Comparison of ENCODE assay signal across 29 cellular contexts in the genomic region with DNA sequence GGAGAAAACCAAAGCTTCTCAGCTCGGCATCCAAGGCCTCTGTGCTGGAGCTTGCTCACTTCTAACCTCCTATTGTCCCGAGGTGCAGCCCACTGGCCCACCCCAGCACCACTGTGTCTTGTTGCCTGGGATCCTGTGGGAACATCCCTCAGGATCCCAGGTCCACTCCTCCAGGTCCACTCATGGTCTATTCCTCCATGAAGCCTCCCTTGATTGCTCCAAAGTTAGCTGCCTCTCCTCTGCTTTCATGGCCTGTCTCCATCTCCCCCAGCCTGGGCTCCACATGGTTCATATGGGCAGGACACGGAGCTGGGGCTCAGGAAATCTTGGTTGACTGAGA. TPM values are rescaled to one million over a fixed set of nuclear protein-coding genes. Genes with fewer than 3 reads are reported as not detected.
DNase-seq lines count a peak whose midpoint lies in the region; ATAC-seq, FAIRE-seq and TF ChIP-seq lines count a peak whose summit lies in the region.
"Had no signal": no experiment of that assay in that cellular context is flagged by ENCODE, and none has a peak within 500 bp of the region (broad histone marks: within the 10 kb centered on the region; RNA-seq: fewer than 3 reads in every experiment).

No MANE protein-coding gene starts in this region.

- H3K9ac ChIP-seq in H1 (replicated peaks in 1 of 4; ENCODE audit: extremely low read depth in 1 of 4, low read depth in 3 of 4, low read length in 3 of 4) = no peak overlapping the region

- no peak for ATAC-seq in activated CD8-positive, alpha-beta T cell treated with anti-CD3 and anti-CD28 coated beads for 36 hours
- ATAC-seq in stimulated activated naive B cell treated with anti-CD40 and anti-IgM and Interleukin-4, amounts not matched to agents 10 μg/mL and 1 μg/mL and 100 μg/mL, for 72 hours (replicated peaks) = no peak
- ATAC-seq in HG03354 (IDR thresholded peaks at IDR 0.05; ENCODE audit: poor library complexity, severe bottlenecking, unreplicated experiment) = no peak
- no peak for ATAC-seq in HG03571 (IDR thresholded peaks at IDR 0.05; ENCODE audit: unreplicated experiment)
- ATAC-seq: body of pancreas, gastrocnemius medialis, upper lobe of right lung had no signal

- no peak overlapping the region for H2BK12ac ChIP-seq in H1 (ENCODE audit: low read depth, low read length)

- H3K79me1 ChIP-seq in H1 (ENCODE audit: low read depth, low read length) = no peaks in the 10 kb centered on the region

- H3K23ac ChIP-seq in H1 (ENCODE audit: insufficient read length) = no peak overlapping the region

- DNase-seq in activated naive CD4-positive, alpha-beta T cell treated with anti-CD3 and anti-CD28 coated beads for 36 hours = no peak
- no peak for DNase-seq in activated naive CD4-positive, alpha-beta T cell (lab: John Stamatoyannopoulos, UW)
- no peak for DNase-seq in activated CD8-positive, alpha-beta T cell treated with anti-CD3 and anti-CD28 coated beads for 36 hours
- no peak for DNase-seq in H1 (ENCODE audit: low read depth in 1 of 2, low spot score in 2 of 2)
- DNase-seq in stimulated activated naive B cell treated with anti-CD40 and anti-IgM and Interleukin-4, amounts not matched to agents 10 μg/mL and 1 μg/mL and 100 μg/mL, for 72 hours = no peak
- DNase-seq in DMS114 treated with DMSO at 0.1 percent for 48 hours (lab: John Stamatoyannopoulos, UW; ENCODE audit: unreplicated experiment) = no peak
- DNase-seq: ACHN; activated CD4-positive, CD25-positive, alpha-beta regulatory T cell treated with anti-CD3 and anti-CD28 coated beads, Interleukin-2, amount 50 U/mL, for 72 hours; C1 segment of cervical spinal cord; DMS153; effector CD4-positive, alpha-beta T cell; esophagus squamous epithelium; gastrocnemius medialis; hippocampal formation; KBM-7; NCI-H1436 treated with DMSO at 0.1 percent for 48 hours; NCI-H524 treated with DMSO at 0.1 percent for 48 hours; substantia nigra; T1000; upper lobe of right lung had no signal

- no peaks in the 10 kb centered on the region for H3K27me3 ChIP-seq in H1 (replicated peaks in 1 of 4; ENCODE audit: control insufficient read depth in 3 of 4, extremely low read depth in 1 of 4, insufficient read depth in 3 of 4, low read length in 3 of 4)
- H3K27me3 ChIP-seq: body of pancreas, esophagus squamous epithelium, gastrocnemius medialis, upper lobe of right lung had no signal

- no peak overlapping the region for H3K18ac ChIP-seq in H1 (ENCODE audit: extremely low read depth, low read length)

- TF ChIP-seq POLR2A in H1 (IDR thresholded peaks at IDR 0.05; ENCODE audit: control extremely low read depth in 1 of 2, low read depth in 2 of 2, low read length in 2 of 2) = no peak

- no peak for FAIRE-seq in H1 (lab: Jason Lieb, UNC)
- FAIRE-seq: H54 had no signal

- no peak overlapping the region for H3K4me3 Mint-ChIP-seq in activated naive CD4-positive, alpha-beta T cell treated with anti-CD3 and anti-CD28 coated beads for 36 hours
- no peak overlapping the region for H3K4me3 Mint-ChIP-seq in activated CD8-positive, alpha-beta T cell treated with anti-CD3 and anti-CD28 coated beads for 36 hours
- no peak overlapping the region for H3K4me3 Mint-ChIP-seq in stimulated activated naive B cell treated with anti-CD40 and anti-IgM and Interleukin-4, amounts not matched to agents 10 μg/mL and 1 μg/mL and 100 μg/mL, for 72 hours
- H3K4me3 Mint-ChIP-seq: neural crest cell had no signal

- no peak overlapping the region for H2AK5ac ChIP-seq in H1 (ENCODE audit: low read depth, low read length)

- H3K4me1 ChIP-seq in H1 (replicated peaks in 1 of 4; ENCODE audit: control insufficient read depth in 3 of 4, insufficient read depth in 4 of 4, low read length in 3 of 4) = no peaks in the 10 kb centered on the region; a peak in 2 of 7 replicates
- H3K4me1 ChIP-seq: body of pancreas, esophagus squamous epithelium, gastrocnemius medialis, prostate gland, upper lobe of right lung had no signal

- H3K14ac ChIP-seq in H1 (ENCODE audit: insufficient read length) = no peak overlapping the region

- H2BK120ac ChIP-seq in H1 (replicated peaks; ENCODE audit: low read depth, low read length) = no peak overlapping the region

- no peak overlapping the region for H2BK15ac ChIP-seq in H1 (ENCODE audit: low read length)

- H3K9me3 Mint-ChIP-seq in activated naive CD4-positive, alpha-beta T cell treated with anti-CD3 and anti-CD28 coated beads for 36 hours = no peaks in the 10 kb centered on the region
- no peaks in the 10 kb centered on the region for H3K9me3 Mint-ChIP-seq in activated CD8-positive, alpha-beta T cell treated with anti-CD3 and anti-CD28 coated beads for 36 hours
- no peaks in the 10 kb centered on the region for H3K9me3 Mint-ChIP-seq in stimulated activated naive B cell treated with anti-CD40 and anti-IgM and Interleukin-4, amounts not matched to agents 10 μg/mL and 1 μg/mL and 100 μg/mL, for 72 hours
- H3K9me3 Mint-ChIP-seq: neural crest cell had no signal

- no peak for TF ChIP-seq EP300 in H1 (IDR thresholded peaks at IDR 0.05; ENCODE audit: borderline replicate concordance in 1 of 2, low read depth in 2 of 2, low read length in 2 of 2)

- TF ChIP-seq CTCF in activated CD8-positive, alpha-beta T cell treated with anti-CD3 and anti-CD28 coated beads for 36 hours (IDR thresholded peaks at IDR 0.05) = no peak
- TF ChIP-seq CTCF in H1 (IDR thresholded peaks at IDR 0.05; ENCODE audit: control extremely low read depth in 1 of 3, insufficient read depth in 1 of 3, low read depth in 1 of 3, low read length in 3 of 3) = no peak

- intact Hi-C loops in activated naive CD4-positive, alpha-beta T cell treated with anti-CD3 and anti-CD28 coated beads for 36 hours (cut with micrococcal nuclease) = no loop called here
- intact Hi-C loops in activated CD8-positive, alpha-beta T cell treated with anti-CD3 and anti-CD28 coated beads for 36 hours (cut with micrococcal nuclease) = no loop called here

- no peaks in the 10 kb centered on the region for H4K20me1 ChIP-seq in H1 (replicated peaks in 1 of 2; ENCODE audit: control insufficient read depth in 1 of 2, insufficient read depth in 2 of 2, low read length in 2 of 2)

- peaks cover 42% of the 10 kb centered on the region for H3K36me3 Mint-ChIP-seq in activated naive CD4-positive, alpha-beta T cell treated with anti-CD3 and anti-CD28 coated beads for 36 hours (ENCODE audit: low read depth)
- H3K36me3 Mint-ChIP-seq in activated CD8-positive, alpha-beta T cell treated with anti-CD3 and anti-CD28 coated beads for 36 hours (ENCODE audit: low read depth) = peaks cover 47% of the 10 kb centered on the region
- no peaks in the 10 kb centered on the region for H3K36me3 Mint-ChIP-seq in stimulated activated naive B cell treated with anti-CD40 and anti-IgM and Interleukin-4, amounts not matched to agents 10 μg/mL and 1 μg/mL and 100 μg/mL, for 72 hours

- H4K5ac ChIP-seq in H1 (ENCODE audit: insufficient read length, low read depth, low read length) = no peak overlapping the region

- POLR2A ChIA-PET in activated CD8-positive, alpha-beta T cell treated with anti-CD3 and anti-CD28 coated beads for 36 hours (lab: Charles Lee) = interaction anchor here (0.9 to 3.6 kb wide), 5 partner anchors 8 to 27 kb away, joined by 3 to 18 read pairs (median 4); a partner anchor contains a TSS
- POLR2A ChIA-PET in H1 (lab: Charles Lee; ENCODE audit: partially characterized antibody) = interaction anchor here (0.9 to 1.4 kb wide), 5 partner anchors 16 to 46 kb away, joined by 3 read pairs; no protein-coding TSS in a partner anchor

- peak overlapping the region; percentile 10 for H3K27ac Mint-ChIP-seq in activated naive CD4-positive, alpha-beta T cell treated with anti-CD3 and anti-CD28 coated beads for 36 hours
- peak overlapping the region; percentile 32 for H3K27ac Mint-ChIP-seq in activated CD8-positive, alpha-beta T cell treated with anti-CD3 and anti-CD28 coated beads for 36 hours
- H3K27ac Mint-ChIP-seq in stimulated activated naive B cell treated with anti-CD40 and anti-IgM and Interleukin-4, amounts not matched to agents 10 μg/mL and 1 μg/mL and 100 μg/mL, for 72 hours = peak overlapping the region; percentile 3

- H3K56ac ChIP-seq in H1 (replicated peaks; ENCODE audit: insufficient read length, low read depth, low read length) = no peak overlapping the region

- no peaks in the 10 kb centered on the region for H3K36me3 ChIP-seq in H1 (ENCODE audit: control insufficient read depth in 2 of 4, insufficient read depth in 4 of 4, low read length in 3 of 4)
- H3K36me3 ChIP-seq: esophagus squamous epithelium, gastrocnemius medialis, prostate gland, upper lobe of right lung had no signal

- CTCF ChIA-PET in activated naive CD4-positive, alpha-beta T cell treated with anti-CD3 and anti-CD28 coated beads for 36 hours (lab: Charles Lee) = interaction anchor here (1.0 kb wide), 1 partner anchor 231 kb away, joined by 4 read pairs; a partner anchor contains a TSS
- CTCF ChIA-PET in activated CD8-positive, alpha-beta T cell treated with anti-CD3 and anti-CD28 coated beads for 36 hours (lab: Charles Lee) = interaction anchor here (0.9 to 1.0 kb wide), 2 partner anchors 13 to 97 kb away, joined by 3 read pairs; no protein-coding TSS in a partner anchor
- CTCF ChIA-PET in H1 (lab: Charles Lee; ENCODE audit: partially characterized antibody) = interaction anchor here (0.6 to 9.9 kb wide), 20 partner anchors 9 to 320 kb away, joined by 3 to 92 read pairs (median 5); a partner anchor contains a TSS

- H3K23me2 ChIP-seq in H1 (ENCODE audit: low read depth, low read length) = no peaks in the 10 kb centered on the region

- no peak for TF ChIP-seq RAD21 in H1 (IDR thresholded peaks at IDR 0.05 in 1 of 2, conservative IDR thresholded peaks at IDR 0.05 in 1 of 2; ENCODE audit: low read depth in 2 of 2, low read length in 2 of 2)

- no peak overlapping the region for H2BK20ac ChIP-seq in H1 (ENCODE audit: low read length)

- no peak overlapping the region for H2AFZ ChIP-seq in H1 (ENCODE audit: low read length)

- H3K27ac ChIP-seq in H1 (ENCODE audit: low read depth, low read length) = no peak overlapping the region
- H3K27ac ChIP-seq: body of pancreas, esophagus squamous epithelium, gastrocnemius medialis, prostate gland, upper lobe of right lung had no signal

- peak overlapping the region; percentile 60 for H3K4ac ChIP-seq in H1 (replicated peaks; ENCODE audit: insufficient read length, low read depth, low read length)

- H3K79me2 ChIP-seq in H1 (ENCODE audit: control insufficient read depth in 1 of 2, insufficient read depth in 2 of 2, low read length in 2 of 2) = no peaks in the 10 kb centered on the region

- H3K9me3 ChIP-seq in H1 (ENCODE audit: insufficient read depth in 2 of 2, low read depth in 1 of 2, low read length in 1 of 2) = no peaks in the 10 kb centered on the region
- H3K9me3 ChIP-seq: body of pancreas, esophagus squamous epithelium, gastrocnemius medialis, prostate gland, upper lobe of right lung had no signal

- H3K27me3 Mint-ChIP-seq in activated naive CD4-positive, alpha-beta T cell treated with anti-CD3 and anti-CD28 coated beads for 36 hours (ENCODE audit: low read depth) = no peaks in the 10 kb centered on the region
- no peaks in the 10 kb centered on the region for H3K27me3 Mint-ChIP-seq in activated CD8-positive, alpha-beta T cell treated with anti-CD3 and anti-CD28 coated beads for 36 hours
- H3K27me3 Mint-ChIP-seq in stimulated activated naive B cell treated with anti-CD40 and anti-IgM and Interleukin-4, amounts not matched to agents 10 μg/mL and 1 μg/mL and 100 μg/mL, for 72 hours = no peaks in the 10 kb centered on the region

- WGBS in H1 (ENCODE audit: extremely low coverage in 1 of 2, insufficient coverage in 1 of 2, insufficient read length in 1 of 2, insufficient replicate concordance in 2 of 2, low coverage in 1 of 2, low lambda C conversion rate in 2 of 2, missing lambda C conversion rate in 1 of 2), 2 experiments = 96% methylated on average over 3 of the region's 3 CpGs; no CpG with 5 or more reads in 1 of the 2 experiments

- H2BK5ac ChIP-seq in H1 (ENCODE audit: low read depth, low read length) = no peak overlapping the region; the same call in 1 of the 2 replicates

- H4K8ac ChIP-seq in H1 (ENCODE audit: extremely low read depth, insufficient read depth, low read length) = no peak overlapping the region

- peak overlapping the region; percentile 20 for H4K91ac ChIP-seq in H1 (replicated peaks; ENCODE audit: insufficient read length, low read length)

- peaks cover 31% of the 10 kb centered on the region for H3K4me1 Mint-ChIP-seq in activated naive CD4-positive, alpha-beta T cell treated with anti-CD3 and anti-CD28 coated beads for 36 hours (ENCODE audit: low read depth)
- peaks cover 50% of the 10 kb centered on the region for H3K4me1 Mint-ChIP-seq in activated CD8-positive, alpha-beta T cell treated with anti-CD3 and anti-CD28 coated beads for 36 hours (ENCODE audit: low read depth)
- H3K4me1 Mint-ChIP-seq in stimulated activated naive B cell treated with anti-CD40 and anti-IgM and Interleukin-4, amounts not matched to agents 10 μg/mL and 1 μg/mL and 100 μg/mL, for 72 hours = peaks cover 6 to 9% of the 10 kb centered on the region in 2 donors

- no peak overlapping the region for H3K4me3 ChIP-seq in H1 (ENCODE audit: extremely low read depth in 1 of 4, insufficient read depth in 2 of 4, low read depth in 3 of 4, low read length in 4 of 4)
- H3K4me3 ChIP-seq: body of pancreas, esophagus squamous epithelium, gastrocnemius medialis, prostate gland, upper lobe of right lung had no signal

- H3K4me2 ChIP-seq in H1 (ENCODE audit: insufficient read depth in 1 of 2, low read depth in 2 of 2, low read length in 2 of 2) = no peak overlapping the region

RNA-seq across cellular contexts. Expression of a gene that starts 13.9 kb away (rescaled TPM):
- total RNA-seq in activated naive CD4-positive, alpha-beta T cell treated with anti-CD3 and anti-CD28 coated beads for 36 hours = 10 to 100 TPM; 44.1 TPM
- total RNA-seq in activated CD8-positive, alpha-beta T cell treated with anti-CD3 and anti-CD28 coated beads for 36 hours = 10 to 100 TPM; 51.5 to 53.5 TPM
- total RNA-seq in H1 (2021; fragmentation: NEBNext Ultra II Directional; extraction: Animal tissue kit (Norgen Biotek cat#: 25700)) = 0.19 TPM in 1 of 2 replicates, not detected in the other
- polyA plus RNA-seq in H1 (2011; rRNA removed) = 0.17 and 0.18 TPM in 2 replicates
- polyA plus RNA-seq in H1 (2011; cell fraction: cytosol; rRNA removed) = 0.25 TPM
- 0.37 TPM for polyA plus RNA-seq in H1 (2011; cell fraction: nucleus; rRNA removed)
- 0.13 to 0.21 TPM (median 0.17 TPM) in 4 replicates for polyA plus RNA-seq in H1 (2012, experiment 1 of 2)
- polyA plus RNA-seq in H1 (2012, experiment 2 of 2) = 0.10 TPM
- 0.08 TPM for polyA plus RNA-seq in H1 (2013, experiment 1 of 2)
- polyA plus RNA-seq in H1 (2013, experiment 2 of 2) = 0.02 TPM
- polyA minus RNA-seq in H1 (2011; rRNA and poly(A)+ RNA removed) = 0.17 and 0.19 TPM in 2 replicates
- not detected for polyA minus RNA-seq in H1 (2011; cell fraction: cytosol; rRNA and poly(A)+ RNA removed)
- not detected for polyA minus RNA-seq in H1 (2011; cell fraction: nucleus; rRNA and poly(A)+ RNA removed)
- total RNA-seq: chondrocyte, gastrocnemius medialis, RPMI7951, SK-MEL-5 had no signal

RNA-seq across cellular contexts. Expression of a gene that starts 26.5 kb away (rescaled TPM):
- 10 to 100 TPM; 79.8 to 85.9 TPM for total RNA-seq in activated naive CD4-positive, alpha-beta T cell treated with anti-CD3 and anti-CD28 coated beads for 36 hours
- 10 to 100 TPM; 74.5 to 77.1 TPM for total RNA-seq in activated CD8-positive, alpha-beta T cell treated with anti-CD3 and anti-CD28 coated beads for 36 hours
- total RNA-seq in H1 (2021; fragmentation: NEBNext Ultra II Directional; extraction: Animal tissue kit (Norgen Biotek cat#: 25700)) = 94.2 and 95.5 TPM in 2 replicates
- 98.4 and 148 TPM in 2 replicates for polyA plus RNA-seq in H1 (2011; rRNA removed)
- polyA plus RNA-seq in H1 (2011; cell fraction: cytosol; rRNA removed) = 114 TPM
- polyA plus RNA-seq in H1 (2011; cell fraction: nucleus; rRNA removed) = 38.7 TPM
- 75.0 to 122 TPM (median 90.1 TPM) in 4 replicates for polyA plus RNA-seq in H1 (2012, experiment 1 of 2)
- polyA plus RNA-seq in H1 (2012, experiment 2 of 2) = 222 TPM
- 120 TPM for polyA plus RNA-seq in H1 (2013, experiment 1 of 2)
- 134 TPM for polyA plus RNA-seq in H1 (2013, experiment 2 of 2)
- 33.6 and 51.7 TPM in 2 replicates for polyA minus RNA-seq in H1 (2011; rRNA and poly(A)+ RNA removed)
- 50.3 TPM for polyA minus RNA-seq in H1 (2011; cell fraction: cytosol; rRNA and poly(A)+ RNA removed)
- 18.1 TPM for polyA minus RNA-seq in H1 (2011; cell fraction: nucleus; rRNA and poly(A)+ RNA removed)

RNA-seq across cellular contexts. Expression of a gene that starts 58.7 kb away (rescaled TPM):
- 10 to 100 TPM; 32.2 to 33.6 TPM for total RNA-seq in activated naive CD4-positive, alpha-beta T cell treated with anti-CD3 and anti-CD28 coated beads for 36 hours
- 10 to 100 TPM; 55.3 to 56.8 TPM for total RNA-seq in activated CD8-positive, alpha-beta T cell treated with anti-CD3 and anti-CD28 coated beads for 36 hours
- 76.7 and 77.7 TPM in 2 replicates for total RNA-seq in H1 (2021; fragmentation: NEBNext Ultra II Directional; extraction: Animal tissue kit (Norgen Biotek cat#: 25700))
- polyA plus RNA-seq in H1 (2011; rRNA removed) = 49.7 and 74.5 TPM in 2 replicates
- polyA plus RNA-seq in H1 (2011; cell fraction: cytosol; rRNA removed) = 47.5 TPM
- polyA plus RNA-seq in H1 (2011; cell fraction: nucleus; rRNA removed) = 57.4 TPM
- 32.6 to 40.3 TPM (median 35.4 TPM) in 4 replicates for polyA plus RNA-seq in H1 (2012, experiment 1 of 2)
- polyA plus RNA-seq in H1 (2012, experiment 2 of 2) = 37.6 TPM
- 52.6 TPM for polyA plus RNA-seq in H1 (2013, experiment 1 of 2)
- 60.1 TPM for polyA plus RNA-seq in H1 (2013, experiment 2 of 2)
- 42.7 and 55.0 TPM in 2 replicates for polyA minus RNA-seq in H1 (2011; rRNA and poly(A)+ RNA removed)
- polyA minus RNA-seq in H1 (2011; cell fraction: cytosol; rRNA and poly(A)+ RNA removed) = 37.8 TPM
- 20.0 TPM for polyA minus RNA-seq in H1 (2011; cell fraction: nucleus; rRNA and poly(A)+ RNA removed)

Comparison
In these comparisons a context has a peak if more than half of its experiments do, and no peak if none do; other contexts are left out.
1. RNA of a gene that starts 13.9 kb away (total RNA-seq): 51.5 to 53.5 TPM in activated CD8-positive, alpha-beta T cell treated with anti-CD3 and anti-CD28 coated beads for 36 hours and 44.1 TPM in activated naive CD4-positive, alpha-beta T cell treated with anti-CD3 and anti-CD28 coated beads for 36 hours; 0.19 TPM in H1; every median in the first group is over 10 times any median in the second.
2. Peak in every context shown above with its lines, with median percentiles within 50 percentile points of each other: H3K27ac Mint-ChIP-seq.